Comparison of ENCODE assay signal across 1 cellular context in the genomic region with DNA sequence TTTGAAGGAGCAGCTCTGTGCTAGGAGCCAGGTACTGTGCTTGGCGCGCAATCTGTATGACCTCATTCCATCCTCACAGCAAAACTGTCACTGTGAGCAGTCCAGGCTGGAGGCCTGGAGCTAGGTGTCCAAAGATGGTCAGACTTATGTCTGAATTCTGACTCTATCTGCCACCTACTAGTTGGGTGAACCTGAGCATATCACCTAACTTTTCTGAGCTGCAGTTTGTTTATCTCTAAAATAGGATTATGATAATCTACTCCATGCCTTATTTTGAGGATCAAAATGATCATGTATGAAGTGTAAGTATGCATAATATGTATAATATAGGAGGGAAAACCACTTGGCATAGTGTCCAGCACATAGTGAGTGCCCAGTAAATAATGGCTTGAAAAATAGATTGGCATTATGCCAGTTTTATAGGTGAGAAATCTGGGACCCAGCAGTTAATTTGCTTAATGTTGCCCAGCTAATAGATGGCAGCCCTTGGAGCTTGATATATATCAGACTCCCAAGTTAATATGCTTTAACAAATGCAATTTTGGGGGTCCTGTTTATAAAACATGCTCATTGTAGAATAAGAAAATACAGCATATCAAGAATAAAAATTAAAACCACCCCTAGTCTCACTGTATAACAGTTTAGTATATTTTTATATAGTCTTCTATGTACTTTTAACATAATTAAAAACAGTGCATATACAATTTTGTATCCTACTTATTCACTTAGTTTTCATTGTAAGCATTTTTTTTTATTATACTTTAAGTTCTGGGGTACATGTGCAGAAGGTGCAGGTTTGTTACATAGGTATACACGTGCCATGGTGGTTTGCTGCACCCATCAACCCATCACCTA.
TF ChIP-seq lines count a peak whose summit lies in the region.

No MANE protein-coding gene starts in this region.

TF ChIP-seq in HepG2, 621 proteins besides CTCF, POLR2A, EP300 and RAD21 (continued from another document and continues in another):
- no peak for TF ChIP-seq ZNF10 (CRISPR knock-in tag; IDR thresholded peaks at IDR 0.05; ENCODE audit: borderline replicate concordance, low read depth)
- TF ChIP-seq, protein P1, sequence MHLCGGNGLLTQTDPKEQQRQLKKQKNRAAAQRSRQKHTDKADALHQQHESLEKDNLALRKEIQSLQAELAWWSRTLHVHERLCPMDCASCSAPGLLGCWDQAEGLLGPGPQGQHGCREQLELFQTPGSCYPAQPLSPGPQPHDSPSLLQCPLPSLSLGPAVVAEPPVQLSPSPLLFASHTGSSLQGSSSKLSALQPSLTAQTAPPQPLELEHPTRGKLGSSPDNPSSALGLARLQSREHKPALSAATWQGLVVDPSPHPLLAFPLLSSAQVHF (CRISPR knock-in tag; IDR thresholded peaks at IDR 0.05): no peak
- TF ChIP-seq ZNF136 (CRISPR knock-in tag; IDR thresholded peaks at IDR 0.05; ENCODE audit: low read depth): no peak
- TF ChIP-seq, protein P2, sequence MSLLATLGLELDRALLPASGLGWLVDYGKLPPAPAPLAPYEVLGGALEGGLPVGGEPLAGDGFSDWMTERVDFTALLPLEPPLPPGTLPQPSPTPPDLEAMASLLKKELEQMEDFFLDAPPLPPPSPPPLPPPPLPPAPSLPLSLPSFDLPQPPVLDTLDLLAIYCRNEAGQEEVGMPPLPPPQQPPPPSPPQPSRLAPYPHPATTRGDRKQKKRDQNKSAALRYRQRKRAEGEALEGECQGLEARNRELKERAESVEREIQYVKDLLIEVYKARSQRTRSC (CRISPR knock-in tag; IDR thresholded peaks at IDR 0.05; ENCODE audit: low read depth): no peak
- TF ChIP-seq ZNF552 (CRISPR knock-in tag; IDR thresholded peaks at IDR 0.05; ENCODE audit: borderline replicate concordance): no peak
- TF ChIP-seq ZC3H13 (CRISPR knock-in tag; IDR thresholded peaks at IDR 0.05): no peak
- no peak for TF ChIP-seq NRL (CRISPR knock-in tag; IDR thresholded peaks at IDR 0.05; ENCODE audit: borderline replicate concordance)
- no peak for TF ChIP-seq HNRNPH1 (optimal IDR thresholded peaks at IDR 0.05; ENCODE audit: low read depth, low read length)
- TF ChIP-seq IKZF1 (IDR thresholded peaks at IDR 0.05): no peak
- TF ChIP-seq ZNF737 (CRISPR knock-in tag; IDR thresholded peaks at IDR 0.05; ENCODE audit: borderline replicate concordance): no peak
- TF ChIP-seq ZNF3 (CRISPR knock-in tag; IDR thresholded peaks at IDR 0.05): no peak
- no peak for TF ChIP-seq ARNTL (CRISPR knock-in tag; IDR thresholded peaks at IDR 0.05)
- TF ChIP-seq, protein P3, sequence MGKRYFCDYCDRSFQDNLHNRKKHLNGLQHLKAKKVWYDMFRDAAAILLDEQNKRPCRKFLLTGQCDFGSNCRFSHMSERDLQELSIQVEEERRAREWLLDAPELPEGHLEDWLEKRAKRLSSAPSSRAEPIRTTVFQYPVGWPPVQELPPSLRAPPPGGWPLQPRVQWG (CRISPR knock-in tag; IDR thresholded peaks at IDR 0.05; ENCODE audit: borderline replicate concordance, low read depth): no peak
- TF ChIP-seq SIX4 (CRISPR knock-in tag; IDR thresholded peaks at IDR 0.05): no peak
- TF ChIP-seq ZNF629 (CRISPR knock-in tag; conservative IDR thresholded peaks at IDR 0.05): 0 out of 2 replicates have a peak, but pooled peaks have one; percentile 12
- TF ChIP-seq CBX1 (IDR thresholded peaks at IDR 0.05; ENCODE audit: low read depth): no peak
- no peak; the same call in 1 of the 2 replicates for TF ChIP-seq MEF2D (CRISPR knock-in tag; IDR thresholded peaks at IDR 0.05)
- no peak for TF ChIP-seq IRF2 (CRISPR knock-in tag; IDR thresholded peaks at IDR 0.05)
- TF ChIP-seq ZNF329 (CRISPR knock-in tag; IDR thresholded peaks at IDR 0.05; ENCODE audit: low read depth): no peak
- no peak for TF ChIP-seq ZNF747 (CRISPR knock-in tag; IDR thresholded peaks at IDR 0.05; ENCODE audit: borderline replicate concordance)
- TF ChIP-seq ZNF20 (CRISPR knock-in tag; IDR thresholded peaks at IDR 0.05): no peak
- TF ChIP-seq, protein P4, sequence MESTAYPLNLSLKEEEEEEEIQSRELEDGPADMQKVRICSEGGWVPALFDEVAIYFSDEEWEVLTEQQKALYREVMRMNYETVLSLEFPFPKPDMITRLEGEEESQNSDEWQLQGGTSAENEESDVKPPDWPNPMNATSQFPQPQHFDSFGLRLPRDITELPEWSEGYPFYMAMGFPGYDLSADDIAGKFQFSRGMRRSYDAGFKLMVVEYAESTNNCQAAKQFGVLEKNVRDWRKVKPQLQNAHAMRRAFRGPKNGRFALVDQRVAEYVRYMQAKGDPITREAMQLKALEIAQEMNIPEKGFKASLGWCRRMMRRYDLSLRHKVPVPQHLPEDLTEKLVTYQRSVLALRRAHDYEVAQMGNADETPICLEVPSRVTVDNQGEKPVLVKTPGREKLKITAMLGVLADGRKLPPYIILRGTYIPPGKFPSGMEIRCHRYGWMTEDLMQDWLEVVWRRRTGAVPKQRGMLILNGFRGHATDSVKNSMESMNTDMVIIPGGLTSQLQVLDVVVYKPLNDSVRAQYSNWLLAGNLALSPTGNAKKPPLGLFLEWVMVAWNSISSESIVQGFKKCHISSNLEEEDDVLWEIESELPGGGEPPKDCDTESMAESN (CRISPR knock-in tag; conservative IDR thresholded peaks at IDR 0.05): no peak
- no peak for TF ChIP-seq NKX3-1 (CRISPR knock-in tag; IDR thresholded peaks at IDR 0.05)
- TF ChIP-seq, protein P5, sequence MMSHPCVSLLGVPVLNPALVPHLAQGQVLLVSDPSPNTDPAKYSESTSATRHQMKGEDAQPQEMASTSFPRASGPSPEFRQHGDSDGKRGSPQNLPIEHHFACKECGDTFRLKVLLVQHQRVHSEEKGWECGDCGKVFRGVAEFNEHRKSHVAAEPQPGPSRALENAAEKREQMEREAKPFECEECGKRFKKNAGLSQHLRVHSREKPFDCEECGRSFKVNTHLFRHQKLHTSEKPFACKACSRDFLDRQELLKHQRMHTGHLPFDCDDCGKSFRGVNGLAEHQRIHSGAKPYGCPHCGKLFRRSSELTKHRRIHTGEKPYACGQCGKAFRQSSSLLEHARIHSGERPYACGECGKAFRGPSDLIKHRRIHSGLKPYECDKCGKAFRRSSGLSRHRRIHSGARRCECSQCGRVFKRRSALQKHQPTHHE (CRISPR knock-in tag; IDR thresholded peaks at IDR 0.05; ENCODE audit: borderline replicate concordance): no peak
- no peak for TF ChIP-seq KLF11 (CRISPR knock-in tag; IDR thresholded peaks at IDR 0.05)
- TF ChIP-seq GATA4 (IDR thresholded peaks at IDR 0.05; ENCODE audit: borderline replicate concordance, low read depth): no peak
- TF ChIP-seq, protein P6, sequence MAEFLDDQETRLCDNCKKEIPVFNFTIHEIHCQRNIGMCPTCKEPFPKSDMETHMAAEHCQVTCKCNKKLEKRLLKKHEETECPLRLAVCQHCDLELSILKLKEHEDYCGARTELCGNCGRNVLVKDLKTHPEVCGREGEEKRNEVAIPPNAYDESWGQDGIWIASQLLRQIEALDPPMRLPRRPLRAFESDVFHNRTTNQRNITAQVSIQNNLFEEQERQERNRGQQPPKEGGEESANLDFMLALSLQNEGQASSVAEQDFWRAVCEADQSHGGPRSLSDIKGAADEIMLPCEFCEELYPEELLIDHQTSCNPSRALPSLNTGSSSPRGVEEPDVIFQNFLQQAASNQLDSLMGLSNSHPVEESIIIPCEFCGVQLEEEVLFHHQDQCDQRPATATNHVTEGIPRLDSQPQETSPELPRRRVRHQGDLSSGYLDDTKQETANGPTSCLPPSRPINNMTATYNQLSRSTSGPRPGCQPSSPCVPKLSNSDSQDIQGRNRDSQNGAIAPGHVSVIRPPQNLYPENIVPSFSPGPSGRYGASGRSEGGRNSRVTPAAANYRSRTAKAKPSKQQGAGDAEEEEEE (CRISPR knock-in tag; IDR thresholded peaks at IDR 0.05; ENCODE audit: borderline replicate concordance): 0 out of 2 replicates have a peak, but pooled peaks have one; percentile 58
- no peak for TF ChIP-seq ZNF777 (CRISPR knock-in tag; IDR thresholded peaks at IDR 0.05)
- TF ChIP-seq SP5 (CRISPR knock-in tag; IDR thresholded peaks at IDR 0.05; ENCODE audit: borderline replicate concordance, low read depth): no peak
- no peak for TF ChIP-seq ZNF547 (CRISPR knock-in tag; IDR thresholded peaks at IDR 0.05)
- no peak for TF ChIP-seq ZNF383 (CRISPR knock-in tag; IDR thresholded peaks at IDR 0.05; ENCODE audit: borderline replicate concordance)
- TF ChIP-seq GPN1 (CRISPR knock-in tag; IDR thresholded peaks at IDR 0.05; ENCODE audit: borderline replicate concordance): no peak
- TF ChIP-seq CCDC6 (CRISPR knock-in tag; IDR thresholded peaks at IDR 0.05): no peak; the same call in 1 of the 2 replicates
- 0 out of 2 replicates have a peak, but pooled peaks have one; percentile 22 for TF ChIP-seq TRIM24 (CRISPR knock-in tag; IDR thresholded peaks at IDR 0.05)
- TF ChIP-seq, protein P7, sequence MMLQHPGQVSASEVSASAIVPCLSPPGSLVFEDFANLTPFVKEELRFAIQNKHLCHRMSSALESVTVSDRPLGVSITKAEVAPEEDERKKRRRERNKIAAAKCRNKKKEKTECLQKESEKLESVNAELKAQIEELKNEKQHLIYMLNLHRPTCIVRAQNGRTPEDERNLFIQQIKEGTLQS (CRISPR knock-in tag; IDR thresholded peaks at IDR 0.05): no peak; the same call in 1 of the 2 replicates
- TF ChIP-seq ZFYVE20 (CRISPR knock-in tag; IDR thresholded peaks at IDR 0.05; ENCODE audit: borderline replicate concordance, low read depth): no peak
- TF ChIP-seq, protein P8, sequence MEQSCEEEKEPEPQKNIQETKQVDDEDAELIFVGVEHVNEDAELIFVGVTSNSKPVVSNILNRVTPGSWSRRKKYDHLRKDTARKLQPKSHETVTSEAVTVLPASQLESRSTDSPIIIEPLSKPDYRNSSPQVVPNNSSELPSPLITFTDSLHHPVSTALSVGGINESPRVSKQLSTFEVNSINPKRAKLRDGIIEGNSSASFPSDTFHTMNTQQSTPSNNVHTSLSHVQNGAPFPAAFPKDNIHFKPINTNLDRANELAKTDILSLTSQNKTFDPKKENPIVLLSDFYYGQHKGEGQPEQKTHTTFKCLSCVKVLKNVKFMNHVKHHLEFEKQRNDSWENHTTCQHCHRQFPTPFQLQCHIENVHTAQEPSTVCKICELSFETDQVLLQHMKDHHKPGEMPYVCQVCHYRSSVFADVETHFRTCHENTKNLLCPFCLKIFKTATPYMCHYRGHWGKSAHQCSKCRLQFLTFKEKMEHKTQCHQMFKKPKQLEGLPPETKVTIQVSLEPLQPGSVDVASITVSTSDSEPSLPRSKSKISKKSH (CRISPR knock-in tag; IDR thresholded peaks at IDR 0.05; ENCODE audit: borderline replicate concordance): no peak
- no peak for TF ChIP-seq ZNF296 (CRISPR knock-in tag; conservative IDR thresholded peaks at IDR 0.05)
- TF ChIP-seq ZNF589 (CRISPR knock-in tag; conservative IDR thresholded peaks at IDR 0.05): no peak
- no peak for TF ChIP-seq CBFB (CRISPR knock-in tag; IDR thresholded peaks at IDR 0.05)
- no peak for TF ChIP-seq THYN1 (CRISPR knock-in tag; IDR thresholded peaks at IDR 0.05; ENCODE audit: borderline replicate concordance, low read depth)
- peak; percentile 84 for TF ChIP-seq POLR2G (IDR thresholded peaks at IDR 0.05; ENCODE audit: low read depth, low read length)
- TF ChIP-seq, protein P9, sequence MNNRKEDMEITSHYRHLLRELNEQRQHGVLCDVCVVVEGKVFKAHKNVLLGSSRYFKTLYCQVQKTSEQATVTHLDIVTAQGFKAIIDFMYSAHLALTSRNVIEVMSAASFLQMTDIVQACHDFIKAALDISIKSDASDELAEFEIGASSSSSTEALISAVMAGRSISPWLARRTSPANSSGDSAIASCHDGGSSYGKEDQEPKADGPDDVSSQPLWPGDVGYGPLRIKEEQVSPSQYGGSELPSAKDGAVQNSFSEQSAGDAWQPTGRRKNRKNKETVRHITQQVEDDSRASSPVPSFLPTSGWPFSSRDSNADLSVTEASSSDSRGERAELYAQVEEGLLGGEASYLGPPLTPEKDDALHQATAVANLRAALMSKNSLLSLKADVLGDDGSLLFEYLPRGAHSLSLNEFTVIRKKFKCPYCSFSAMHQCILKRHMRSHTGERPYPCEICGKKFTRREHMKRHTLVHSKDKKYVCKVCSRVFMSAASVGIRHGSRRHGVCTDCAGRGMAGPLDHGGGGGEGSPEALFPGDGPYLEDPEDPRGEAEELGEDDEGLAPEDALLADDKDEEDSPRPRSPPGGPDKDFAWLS (CRISPR knock-in tag; IDR thresholded peaks at IDR 0.05; ENCODE audit: borderline replicate concordance): no peak
- TF ChIP-seq, protein P10, sequence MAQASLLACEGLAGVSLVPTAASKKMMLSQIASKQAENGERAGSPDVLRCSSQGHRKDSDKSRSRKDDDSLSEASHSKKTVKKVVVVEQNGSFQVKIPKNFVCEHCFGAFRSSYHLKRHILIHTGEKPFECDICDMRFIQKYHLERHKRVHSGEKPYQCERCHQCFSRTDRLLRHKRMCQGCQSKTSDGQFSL (CRISPR knock-in tag; IDR thresholded peaks at IDR 0.05): 0 out of 2 replicates have a peak, but pooled peaks have one; percentile 12
- TF ChIP-seq ZNF230 (CRISPR knock-in tag; IDR thresholded peaks at IDR 0.05): no peak
- TF ChIP-seq, protein P11, sequence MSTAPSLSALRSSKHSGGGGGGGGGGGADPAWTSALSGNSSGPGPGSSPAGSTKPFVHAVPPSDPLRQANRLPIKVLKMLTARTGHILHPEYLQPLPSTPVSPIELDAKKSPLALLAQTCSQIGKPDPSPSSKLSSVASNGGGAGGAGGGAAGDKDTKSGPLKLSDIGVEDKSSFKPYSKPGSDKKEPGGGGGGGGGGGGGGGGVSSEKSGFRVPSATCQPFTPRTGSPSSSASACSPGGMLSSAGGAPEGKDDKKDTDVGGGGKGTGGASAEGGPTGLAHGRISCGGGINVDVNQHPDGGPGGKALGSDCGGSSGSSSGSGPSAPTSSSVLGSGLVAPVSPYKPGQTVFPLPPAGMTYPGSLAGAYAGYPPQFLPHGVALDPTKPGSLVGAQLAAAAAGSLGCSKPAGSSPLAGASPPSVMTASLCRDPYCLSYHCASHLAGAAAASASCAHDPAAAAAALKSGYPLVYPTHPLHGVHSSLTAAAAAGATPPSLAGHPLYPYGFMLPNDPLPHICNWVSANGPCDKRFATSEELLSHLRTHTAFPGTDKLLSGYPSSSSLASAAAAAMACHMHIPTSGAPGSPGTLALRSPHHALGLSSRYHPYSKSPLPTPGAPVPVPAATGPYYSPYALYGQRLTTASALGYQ (CRISPR knock-in tag; IDR thresholded peaks at IDR 0.05): no peak
- no peak for TF ChIP-seq KAT8 (CRISPR knock-in tag; IDR thresholded peaks at IDR 0.05)
- peak; percentile 47; the same call in 1 of the 2 replicates for TF ChIP-seq ZNF543 (CRISPR knock-in tag; IDR thresholded peaks at IDR 0.05)
- TF ChIP-seq FOXK2 (IDR thresholded peaks at IDR 0.05): no peak
- no peak for TF ChIP-seq RORA (CRISPR knock-in tag; IDR thresholded peaks at IDR 0.05)
- TF ChIP-seq ZNF773 (CRISPR knock-in tag; IDR thresholded peaks at IDR 0.05; ENCODE audit: borderline replicate concordance): no peak
- peak; percentile 77 for TF ChIP-seq SAP130 (CRISPR knock-in tag; IDR thresholded peaks at IDR 0.05; ENCODE audit: low read depth)
- no peak for TF ChIP-seq KAT2B (IDR thresholded peaks at IDR 0.05; ENCODE audit: borderline replicate concordance, low read depth, low read length)
- no peak for TF ChIP-seq ZSCAN20 (CRISPR knock-in tag; IDR thresholded peaks at IDR 0.05; ENCODE audit: borderline replicate concordance)
- TF ChIP-seq, protein P12, sequence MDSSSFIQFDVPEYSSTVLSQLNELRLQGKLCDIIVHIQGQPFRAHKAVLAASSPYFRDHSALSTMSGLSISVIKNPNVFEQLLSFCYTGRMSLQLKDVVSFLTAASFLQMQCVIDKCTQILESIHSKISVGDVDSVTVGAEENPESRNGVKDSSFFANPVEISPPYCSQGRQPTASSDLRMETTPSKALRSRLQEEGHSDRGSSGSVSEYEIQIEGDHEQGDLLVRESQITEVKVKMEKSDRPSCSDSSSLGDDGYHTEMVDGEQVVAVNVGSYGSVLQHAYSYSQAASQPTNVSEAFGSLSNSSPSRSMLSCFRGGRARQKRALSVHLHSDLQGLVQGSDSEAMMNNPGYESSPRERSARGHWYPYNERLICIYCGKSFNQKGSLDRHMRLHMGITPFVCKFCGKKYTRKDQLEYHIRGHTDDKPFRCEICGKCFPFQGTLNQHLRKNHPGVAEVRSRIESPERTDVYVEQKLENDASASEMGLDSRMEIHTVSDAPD (CRISPR knock-in tag; IDR thresholded peaks at IDR 0.05): no peak
